ENCODE assay signal across 18 cellular contexts in the genomic region with DNA sequence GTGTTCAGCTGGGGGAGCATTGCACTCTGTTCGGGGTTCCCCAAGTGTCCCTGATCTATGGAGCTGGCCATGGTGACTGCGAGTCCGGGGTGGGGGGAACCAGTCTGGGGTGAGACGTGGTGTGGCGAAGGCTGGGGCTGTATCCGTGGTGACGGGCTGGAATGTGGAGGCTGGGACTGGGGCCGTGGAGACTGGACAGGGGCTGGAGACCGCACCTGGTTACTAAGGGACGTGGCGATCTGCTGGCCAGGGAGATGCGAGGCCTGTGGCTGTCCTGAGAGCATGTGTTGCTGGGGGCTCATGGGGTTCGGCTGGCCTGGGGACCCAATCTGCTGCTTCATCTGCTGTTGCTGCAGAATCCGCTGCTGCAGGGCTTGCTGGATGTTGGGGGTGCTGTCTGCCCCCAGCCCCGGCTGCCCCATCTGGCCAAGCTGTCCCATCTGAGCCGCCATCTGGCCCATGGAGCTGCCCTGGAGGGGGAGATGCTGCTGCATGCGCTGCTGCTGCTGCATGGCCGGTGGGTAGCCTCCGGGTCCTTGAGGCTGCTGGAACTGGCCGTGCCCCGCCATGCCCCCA.
"Had no signal": no experiment of that assay in that cellular context is flagged by ENCODE, and none has a peak within 500 bp of the region (broad histone marks: within the 10 kb centered on the region; RNA-seq: fewer than 3 reads in every experiment).

No MANE protein-coding gene starts in this region.

- H3K4me1 Mint-ChIP-seq: activated CD4-positive, alpha-beta T cell treated with anti-CD3 and anti-CD28 coated beads, Interleukin-2, amount 10 ng/mL, durations not matched to agents 7 days and 5 days had no signal

- H3K4me3 ChIP-seq: esophagus squamous epithelium, lung, transverse colon, uterus had no signal

- H3K27me3 Mint-ChIP-seq: activated CD4-positive, alpha-beta T cell treated with anti-CD3 and anti-CD28 coated beads, Interleukin-2, amount 10 ng/mL, durations not matched to agents 7 days and 5 days; effector memory CD8-positive, alpha-beta T cell; stimulated activated naive CD8-positive, alpha-beta T cell treated with anti-CD3 and anti-CD28 coated beads, Interleukin-15, Interleukin-2, amounts not matched to agents 100 ng/mL and 50 ng/mL, for 24 hours had no signal

- H3K27me3 ChIP-seq: esophagus squamous epithelium, transverse colon, uterus had no signal

- H3K9me3 Mint-ChIP-seq: activated CD4-positive, alpha-beta T cell treated with anti-CD3 and anti-CD28 coated beads, Interleukin-2, amount 10 ng/mL, durations not matched to agents 7 days and 5 days; activated naive CD4-positive, alpha-beta T cell treated with anti-CD3 and anti-CD28 coated beads, Interleukin-2, amount 50 U/mL, for 72 hours; activated T-cell treated with anti-CD3 and anti-CD28 coated beads, Interleukin-2, amount 50 U/mL, for 72 hours; effector memory CD8-positive, alpha-beta T cell; natural killer cell; stimulated activated naive CD8-positive, alpha-beta T cell treated with anti-CD3 and anti-CD28 coated beads, Interleukin-15, Interleukin-2, amounts not matched to agents 100 ng/mL and 50 ng/mL, for 24 hours had no signal

- DNase-seq: activated CD4-positive, alpha-beta T cell treated with anti-CD3 and anti-CD28 coated beads, Interleukin-2, amount 10 ng/mL, durations not matched to agents 7 days and 5 days; activated CD8-positive, alpha-beta memory T cell treated with anti-CD3 and anti-CD28 coated beads, Interleukin-2, amount 50 U/mL, for 4 hours; activated CD8-positive, alpha-beta T cell treated with anti-CD3 and anti-CD28 coated beads, Interleukin-2, amount 10 ng/mL, durations not matched to agents 7 days and 5 days; activated effector memory CD4-positive, alpha-beta T cell treated with anti-CD3 and anti-CD28 coated beads, Interleukin-2, amount 50 U/mL, for 16 hours; activated T-cell treated with anti-CD3 and anti-CD28 coated beads, Interleukin-2, amount 50 U/mL, for 72 hours; dermis blood vessel endothelial cell; effector memory CD8-positive, alpha-beta T cell; esophagus squamous epithelium; left colon; natural killer cell; stimulated activated CD4-positive, alpha-beta T cell treated with anti-CD3 and anti-CD28 coated beads, Interleukin-12 subunit alpha, Interleukin-12 subunit beta, amount 100 ng/mL, for 4 hours; stimulated activated CD4-positive, alpha-beta T cell treated with anti-CD3 and anti-CD28 coated beads, Interleukin-1b, Interleukin-23, amount 100 ng/mL, for 48 hours; T1000; transverse colon; uterus had no signal

- H3K4me1 ChIP-seq: esophagus squamous epithelium, transverse colon, uterus had no signal

- ATAC-seq: activated CD8-positive, alpha-beta T cell treated with anti-CD3 and anti-CD28 coated beads, Interleukin-2, amount 10 ng/mL, durations not matched to agents 7 days and 5 days; activated naive CD4-positive, alpha-beta T cell treated with anti-CD3 and anti-CD28 coated beads, Interleukin-2, amount 50 U/mL, for 72 hours; activated T-cell treated with anti-CD3 and anti-CD28 coated beads, Interleukin-2, amount 50 U/mL, for 72 hours; effector memory CD8-positive, alpha-beta T cell; natural killer cell had no signal

- H3K9me3 ChIP-seq: esophagus squamous epithelium, transverse colon, uterus had no signal

- H3K4me3 Mint-ChIP-seq: activated CD4-positive, alpha-beta T cell treated with anti-CD3 and anti-CD28 coated beads, Interleukin-2, amount 10 ng/mL, durations not matched to agents 7 days and 5 days; activated CD8-positive, alpha-beta T cell treated with anti-CD3 and anti-CD28 coated beads, Interleukin-2, amount 10 ng/mL, durations not matched to agents 7 days and 5 days; activated T-cell treated with anti-CD3 and anti-CD28 coated beads, Interleukin-2, amount 50 U/mL, for 72 hours; effector memory CD8-positive, alpha-beta T cell; natural killer cell; stimulated activated naive CD8-positive, alpha-beta T cell treated with anti-CD3 and anti-CD28 coated beads, Interleukin-15, Interleukin-2, amounts not matched to agents 100 ng/mL and 50 ng/mL, for 24 hours had no signal

- H3K27ac Mint-ChIP-seq: activated CD4-positive, alpha-beta T cell treated with anti-CD3 and anti-CD28 coated beads, Interleukin-2, amount 10 ng/mL, durations not matched to agents 7 days and 5 days; activated CD8-positive, alpha-beta T cell treated with anti-CD3 and anti-CD28 coated beads, Interleukin-2, amount 10 ng/mL, durations not matched to agents 7 days and 5 days; activated T-cell treated with anti-CD3 and anti-CD28 coated beads, Interleukin-2, amount 50 U/mL, for 72 hours; natural killer cell; stimulated activated naive CD8-positive, alpha-beta T cell treated with anti-CD3 and anti-CD28 coated beads, Interleukin-15, Interleukin-2, amounts not matched to agents 100 ng/mL and 50 ng/mL, for 24 hours had no signal

- H3K27ac ChIP-seq: esophagus squamous epithelium, transverse colon, uterus had no signal

- H3K36me3 ChIP-seq: uterus had no signal
